Comparison of ENCODE assay signal across 12 cellular contexts in genomic region chr2:85501244-85501643, GRCh38. TPM values are rescaled to one million over a fixed set of nuclear protein-coding genes. Genes with fewer than 3 reads are reported as not detected.
DNase-seq lines count a peak whose midpoint lies in the region; ATAC-seq, FAIRE-seq and TF ChIP-seq lines count a peak whose summit lies in the region.
"Had no signal": no experiment of that assay in that cellular context is flagged by ENCODE, and none has a peak within 500 bp of the region (broad histone marks: within the 10 kb centered on the region; RNA-seq: fewer than 3 reads in every experiment).

No MANE protein-coding gene starts in this region.

- H3K36me3 ChIP-seq in H1 (ENCODE audit: control insufficient read depth in 2 of 4, insufficient read depth in 4 of 4, low read length in 3 of 4) (no peaks in the 10 kb centered on the region), lower lobe of right lung (no peaks in the 10 kb centered on the region), brain microvascular endothelial cell (replicated peaks) (no peaks in the 10 kb centered on the region)

- in situ Hi-C loops in brain microvascular endothelial cell (cut with HindIII; ENCODE audit: low pct_ligation_motif_present, low sequenced_read_pairs) = no loop called here

- H3K27ac ChIP-seq in H1 (ENCODE audit: low read depth, low read length) (no peak overlapping the region), lower lobe of right lung (no peak overlapping the region), brain microvascular endothelial cell (no peak overlapping the region)

- no peak overlapping the region for H3K9ac ChIP-seq in H1 (replicated peaks in 1 of 4; ENCODE audit: extremely low read depth in 1 of 4, low read depth in 3 of 4, low read length in 3 of 4)

- no peak overlapping the region for H2BK15ac ChIP-seq in H1 (ENCODE audit: low read length)

- no peak overlapping the region for H4K5ac ChIP-seq in H1 (ENCODE audit: insufficient read length, low read depth, low read length)

- H2BK20ac ChIP-seq in H1 (ENCODE audit: low read length) = no peak overlapping the region

- peak overlapping the region; percentile 85; the same call in 1 of the 2 replicates for H2AFZ ChIP-seq in H1 (ENCODE audit: low read length)

- H3K23me2 ChIP-seq in H1 (ENCODE audit: low read depth, low read length) = no peaks in the 10 kb centered on the region

- H3K4me3 ChIP-seq in H1 (ENCODE audit: extremely low read depth in 1 of 4, insufficient read depth in 2 of 4, low read depth in 3 of 4, low read length in 4 of 4) (no peak overlapping the region), lower lobe of right lung (no peak overlapping the region), brain microvascular endothelial cell (ENCODE audit: low read depth, low read length) (no peak overlapping the region)

- no peak overlapping the region for H4K91ac ChIP-seq in H1 (replicated peaks; ENCODE audit: insufficient read length, low read length)

- H3K23ac ChIP-seq in H1 (ENCODE audit: insufficient read length) = no peak overlapping the region

- H3K27me3 ChIP-seq in H1 (replicated peaks in 1 of 4; ENCODE audit: control insufficient read depth in 3 of 4, extremely low read depth in 1 of 4, insufficient read depth in 3 of 4, low read length in 3 of 4) (no peaks in the 10 kb centered on the region), lower lobe of right lung (ENCODE audit: low read depth) (no peaks in the 10 kb centered on the region), brain microvascular endothelial cell (replicated peaks) (no peaks in the 10 kb centered on the region)

- intact Hi-C loops in lower lobe of right lung (cut with DNase I) = no loop called here

- CTCF ChIA-PET in H1 (lab: Charles Lee; ENCODE audit: partially characterized antibody) = interaction anchor here (1.0 kb wide), 1 partner anchor 65 kb away, joined by 3 read pairs; no protein-coding TSS in a partner anchor

- POLR2A ChIA-PET in H1 (lab: Charles Lee; ENCODE audit: partially characterized antibody) = interaction anchor here (0.9 to 3.0 kb wide), 4 partner anchors 10 to 44 kb away, joined by 3 to 10 read pairs (median 6); partner anchors contain the start of gene MAT2A

- H3K9me3 ChIP-seq in H1 (ENCODE audit: insufficient read depth in 2 of 2, low read depth in 1 of 2, low read length in 1 of 2) = no peaks in the 10 kb centered on the region
- no peaks in the 10 kb centered on the region for H3K9me3 ChIP-seq in lower lobe of right lung

- TF ChIP-seq RAD21 in H1 (IDR thresholded peaks at IDR 0.05 in 1 of 2, conservative IDR thresholded peaks at IDR 0.05 in 1 of 2; ENCODE audit: low read depth in 2 of 2, low read length in 2 of 2) = no peak

- TF ChIP-seq CTCF in H1 (IDR thresholded peaks at IDR 0.05; ENCODE audit: control extremely low read depth in 1 of 3, insufficient read depth in 1 of 3, low read depth in 1 of 3, low read length in 3 of 3) (no peak), lower lobe of right lung (IDR thresholded peaks at IDR 0.05) (no peak), brain microvascular endothelial cell (IDR thresholded peaks at IDR 0.05; ENCODE audit: low read depth, low read length, missing control alignments) (no peak)

- no peak overlapping the region for H3K4ac ChIP-seq in H1 (replicated peaks; ENCODE audit: insufficient read length, low read depth, low read length)

- no peak overlapping the region for H3K14ac ChIP-seq in H1 (ENCODE audit: insufficient read length)

- H3K79me1 ChIP-seq in H1 (ENCODE audit: low read depth, low read length) = no peaks in the 10 kb centered on the region

- no peaks in the 10 kb centered on the region for H3K79me2 ChIP-seq in H1 (ENCODE audit: control insufficient read depth in 1 of 2, insufficient read depth in 2 of 2, low read length in 2 of 2)

- H3K4me1 ChIP-seq in H1 (replicated peaks in 1 of 4; ENCODE audit: control insufficient read depth in 3 of 4, insufficient read depth in 4 of 4, low read length in 3 of 4) (no peaks in the 10 kb centered on the region; a peak in 2 of 7 replicates), lower lobe of right lung (peaks cover 38% of the 10 kb centered on the region)

- 90% methylated on average over 3 of the region's 3 CpGs; no CpG with 5 or more reads in 1 of the 2 experiments for whole genome bisulfite sequencing in H1 (ENCODE audit: extremely low coverage in 1 of 2, insufficient coverage in 1 of 2, insufficient read length in 1 of 2, insufficient replicate concordance in 2 of 2, low coverage in 1 of 2, low lambda C conversion rate in 2 of 2, missing lambda C conversion rate in 1 of 2), 2 experiments

- ATAC-seq in lower lobe of right lung (peak; percentile 25 to 47), GM21423 (IDR thresholded peaks at IDR 0.05; ENCODE audit: unreplicated experiment) (no peak)

- TF ChIP-seq POLR2A in H1 (IDR thresholded peaks at IDR 0.05; ENCODE audit: control extremely low read depth in 1 of 2, low read depth in 2 of 2, low read length in 2 of 2) = no peak

- FAIRE-seq in H1 (lab: Jason Lieb, UNC) = no peak
- FAIRE-seq: D721Med had no signal

- no peak overlapping the region for H2BK12ac ChIP-seq in H1 (ENCODE audit: low read depth, low read length)

- DNase-seq in EH (ENCODE audit: low read depth) (peak; percentile 28), NOMO-1 treated with DMSO at 0.1 percent for 48 hours (lab: John Stamatoyannopoulos, UW; ENCODE audit: unreplicated experiment) (peak; percentile 95), H1 (ENCODE audit: low read depth in 1 of 2, low spot score in 2 of 2) (no peak), lower lobe of right lung (no peak), brain microvascular endothelial cell (no peak), NCI-H2107 treated with DMSO at 0.1 percent for 48 hours (lab: John Stamatoyannopoulos, UW; ENCODE audit: unreplicated experiment) (no peak), GM03348 (ENCODE audit: low spot score) (no peak)
- DNase-seq: NCI-H1417 treated with DMSO at 0.1 percent for 48 hours; stimulated activated CD4-positive, alpha-beta T cell treated with anti-CD3 and anti-CD28 coated beads, Interleukin-1b, Interleukin-23, amount 100 ng/mL, for 48 hours; stimulated activated naive CD4-positive, alpha-beta T cell treated with Interleukin-2 at 50 U/mL for 16 hours had no signal

- H3K18ac ChIP-seq in H1 (ENCODE audit: extremely low read depth, low read length) = 0 out of 2 replicates have a peak overlapping the region, but pooled peaks have one; percentile 11

- no peaks in the 10 kb centered on the region for H4K20me1 ChIP-seq in H1 (replicated peaks in 1 of 2; ENCODE audit: control insufficient read depth in 1 of 2, insufficient read depth in 2 of 2, low read length in 2 of 2)

- no peak overlapping the region for H2AK5ac ChIP-seq in H1 (ENCODE audit: low read depth, low read length)

- H2BK120ac ChIP-seq in H1 (replicated peaks; ENCODE audit: low read depth, low read length) = no peak overlapping the region

- no peak overlapping the region for H3K56ac ChIP-seq in H1 (replicated peaks; ENCODE audit: insufficient read length, low read depth, low read length)

- H2BK5ac ChIP-seq in H1 (ENCODE audit: low read depth, low read length) = no peak overlapping the region

- H3K4me2 ChIP-seq in H1 (ENCODE audit: insufficient read depth in 1 of 2, low read depth in 2 of 2, low read length in 2 of 2) = no peak overlapping the region

- TF ChIP-seq EP300 in H1 (IDR thresholded peaks at IDR 0.05; ENCODE audit: borderline replicate concordance in 1 of 2, low read depth in 2 of 2, low read length in 2 of 2) = no peak

- H4K8ac ChIP-seq in H1 (ENCODE audit: extremely low read depth, insufficient read depth, low read length) = no peak overlapping the region

TF ChIP-seq in H1, 55 proteins besides CTCF, POLR2A, EP300 and RAD21:
- TF ChIP-seq SIX5 (IDR thresholded peaks at IDR 0.05; ENCODE audit: low read depth, low read length) (peak; percentile 57), CHD1 (IDR thresholded peaks at IDR 0.05; ENCODE audit: low read depth, low read length) (no peak), MAFK (IDR thresholded peaks at IDR 0.05; ENCODE audit: low read depth, low read length) (no peak), KDM4A (IDR thresholded peaks at IDR 0.05; ENCODE audit: low read depth, low read length, severe bottlenecking) (no peak), CEBPB (IDR thresholded peaks at IDR 0.05; ENCODE audit: low read depth, low read length) (no peak), HDAC6 (IDR thresholded peaks at IDR 0.05; ENCODE audit: low read depth, low read length) (no peak)
TF ChIP-seq in H1: peak in this region for 1.

RNA-seq across cellular contexts. Expression of gene MAT2A, which starts 37.7 kb away (rescaled TPM):
- total RNA-seq in H1 (2021; fragmentation: NEBNext Ultra II Directional; extraction: Animal tissue kit (Norgen Biotek cat#: 25700)) = 297 and 307 TPM in 2 replicates
- 186 and 255 TPM in 2 replicates for polyA plus RNA-seq in H1 (2011; rRNA removed)
- 348 TPM for polyA plus RNA-seq in H1 (2011; cell fraction: cytosol; rRNA removed)
- polyA plus RNA-seq in H1 (2011; cell fraction: nucleus; rRNA removed) = 3,575 TPM
- polyA plus RNA-seq in H1 (2012, experiment 1 of 2) = 250 to 348 TPM (median 292 TPM) in 4 replicates
- 74.6 TPM for polyA plus RNA-seq in H1 (2012, experiment 2 of 2)
- polyA plus RNA-seq in H1 (2013, experiment 1 of 2) = 311 TPM
- polyA plus RNA-seq in H1 (2013, experiment 2 of 2) = 287 TPM
- 323 and 621 TPM in 2 replicates for polyA minus RNA-seq in H1 (2011; rRNA and poly(A)+ RNA removed)
- 306 TPM for polyA minus RNA-seq in H1 (2011; cell fraction: cytosol; rRNA and poly(A)+ RNA removed)
- polyA minus RNA-seq in H1 (2011; cell fraction: nucleus; rRNA and poly(A)+ RNA removed) = 781 TPM
- total RNA-seq in lower lobe of right lung = 183 TPM

Comparison
In these comparisons a context has a peak if more than half of its experiments do, and no peak if none do; other contexts are left out.
1. DNase-seq: peak in EH (single experiment) and NOMO-1 treated with DMSO at 0.1 percent for 48 hours (single experiment); none in H1 (0 of 2), lower lobe of right lung (single experiment), brain microvascular endothelial cell (single experiment), NCI-H2107 treated with DMSO at 0.1 percent for 48 hours (single experiment) and GM03348 (single experiment).